Comparison of ENCODE assay signal across 14 cellular contexts in the genomic region with DNA sequence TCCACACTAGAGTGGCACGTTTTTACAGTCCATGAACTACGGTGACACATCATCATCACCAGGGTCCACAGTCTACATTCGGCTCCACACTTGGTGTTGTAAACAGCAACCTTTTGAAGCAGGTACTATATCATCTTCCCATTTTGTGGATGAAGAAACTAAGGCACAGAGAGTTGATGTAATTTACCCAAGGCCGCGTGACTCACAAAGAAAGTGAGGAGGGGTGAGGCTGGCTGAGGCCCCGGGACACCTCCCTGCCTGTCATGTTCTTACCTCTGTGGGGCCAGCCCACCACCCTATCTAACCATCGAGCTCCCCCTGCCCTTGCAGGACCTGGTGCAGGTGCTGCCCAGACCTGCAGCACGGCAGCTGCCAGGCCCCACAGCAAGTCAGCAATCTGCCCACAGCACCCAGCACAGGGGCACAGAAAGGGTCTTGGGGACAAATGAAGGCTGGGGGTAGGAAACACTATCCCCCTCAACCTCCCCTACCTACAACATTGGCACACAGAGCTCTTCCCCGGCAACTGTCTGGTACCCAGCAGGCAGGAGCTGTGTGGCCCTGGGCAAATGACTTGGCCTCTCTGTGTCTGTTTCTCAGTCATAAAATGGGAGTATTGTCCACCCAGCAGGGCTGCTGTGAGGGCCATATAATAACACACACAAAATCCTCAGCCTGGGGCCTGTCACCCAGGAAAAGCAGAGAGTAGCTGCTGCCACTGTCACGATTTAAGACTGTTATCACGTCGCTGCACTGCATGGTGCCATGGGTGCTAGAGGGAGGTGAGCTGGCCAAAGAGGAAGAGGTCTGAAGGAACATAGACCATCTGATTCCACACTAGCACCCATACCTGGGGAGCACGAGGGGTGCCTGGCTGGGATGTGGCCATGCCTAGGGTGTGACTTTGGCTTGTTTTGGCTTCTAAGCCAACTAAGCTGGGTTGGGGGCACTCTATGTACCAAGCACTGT.
DNase-seq lines count a peak whose midpoint lies in the region; ATAC-seq and TF ChIP-seq lines count a peak whose summit lies in the region.
"Had no signal": no experiment of that assay in that cellular context is flagged by ENCODE, and none has a peak within 500 bp of the region (broad histone marks: within the 10 kb centered on the region; RNA-seq: fewer than 3 reads in every experiment).

No MANE protein-coding gene starts in this region.

- H3K9me3 ChIP-seq in heart left ventricle (no peaks in the 10 kb centered on the region), tibial nerve (no peaks in the 10 kb centered on the region)

- TF ChIP-seq CTCF in heart left ventricle (IDR thresholded peaks at IDR 0.05) (no peak), dorsolateral prefrontal cortex (IDR thresholded peaks at IDR 0.05 in 54 of 56, conservative IDR thresholded peaks at IDR 0.05 in 2 of 56; ENCODE audit: low read depth in 1 of 56, partially characterized antibody in 56 of 56) (no peak), neural crest cell (conservative IDR thresholded peaks at IDR 0.05) (no peak), tibial nerve (IDR thresholded peaks at IDR 0.05) (no peak)

- H3K4me1 ChIP-seq in heart left ventricle (peaks cover 47 to 100% (median 100%) of the 10 kb centered on the region in 12 donors), tibial nerve (peaks cover 0 to 99% (median 64%) of the 10 kb centered on the region in 4 donors)

- no peak for TF ChIP-seq EP300 in tibial nerve (IDR thresholded peaks at IDR 0.05)

- H3K27me3 Mint-ChIP-seq in neural crest cell (ENCODE audit: low read depth), result no peaks in the 10 kb centered on the region
- H3K27me3 Mint-ChIP-seq: stimulated activated naive CD8-positive, alpha-beta T cell treated with anti-CD3 and anti-CD28 coated beads, Interleukin-15, Interleukin-2, amounts not matched to agents 100 ng/mL and 50 ng/mL, for 24 hours had no signal

- peaks cover 42% of the 10 kb centered on the region for H3K4me1 Mint-ChIP-seq in neural crest cell

- DNase-seq in heart left ventricle, result peak in 1 of 5 donors; percentile 52
- no peak for DNase-seq in left ventricle myocardium superior
- no peak for DNase-seq in dorsolateral prefrontal cortex
- DNase-seq in neural crest cell (ENCODE audit: low read depth, low spot score), result no peak
- DNase-seq in tibial nerve (ENCODE audit: low spot score in 2 of 2), result no peak
- DNase-seq in LoVo (ENCODE audit: low spot score), result no peak
- DNase-seq: amygdala; IMR-90; NCI-H1436; stimulated activated CD4-positive, alpha-beta T cell treated with anti-CD3 and anti-CD28 coated beads, Interleukin-4, amount 100 ng/mL, for 4 hours had no signal

- intact Hi-C loops in heart left ventricle (cut with DNase I), result no loop called here
- intact Hi-C loops in left ventricle myocardium superior (cut with micrococcal nuclease), result no loop called here
- intact Hi-C loops in dorsolateral prefrontal cortex (cut with DNase I), result no loop called here

- peak overlapping the region; percentile 16 for H3K4me3 Mint-ChIP-seq in neural crest cell
- H3K4me3 Mint-ChIP-seq: stimulated activated naive CD8-positive, alpha-beta T cell treated with anti-CD3 and anti-CD28 coated beads, Interleukin-15, Interleukin-2, amounts not matched to agents 100 ng/mL and 50 ng/mL, for 24 hours had no signal

- H3K27me3 ChIP-seq in heart left ventricle (no peaks in the 10 kb centered on the region), dorsolateral prefrontal cortex (no peaks in the 10 kb centered on the region), tibial nerve (no peaks in the 10 kb centered on the region)

- H3K36me3 ChIP-seq in heart left ventricle (peaks cover 0 to 7% (median 0%) of the 10 kb centered on the region in 9 donors), tibial nerve (no peaks in the 10 kb centered on the region)

- no peaks in the 10 kb centered on the region for H3K9me3 Mint-ChIP-seq in neural crest cell
- H3K9me3 Mint-ChIP-seq: stimulated activated naive CD8-positive, alpha-beta T cell treated with anti-CD3 and anti-CD28 coated beads, Interleukin-15, Interleukin-2, amounts not matched to agents 100 ng/mL and 50 ng/mL, for 24 hours had no signal

- 84 to 91% (median 88%) methylated on average over 13 of the region's 13 CpGs for WGBS in heart left ventricle, 4 donors
- WGBS in tibial nerve, 2 donors, result 92 to 94% methylated on average over 13 of the region's 13 CpGs

- H3K27ac Mint-ChIP-seq in neural crest cell (ENCODE audit: unreplicated experiment), result no peak overlapping the region

- H3K36me3 Mint-ChIP-seq in neural crest cell (ENCODE audit: low read depth), result no peaks in the 10 kb centered on the region

- no peak for ATAC-seq in heart left ventricle
- no peak for ATAC-seq in left ventricle myocardium superior
- ATAC-seq in GM18511 (IDR thresholded peaks at IDR 0.05; ENCODE audit: unreplicated experiment), result no peak
- no peak for ATAC-seq in HG03432 (IDR thresholded peaks at IDR 0.05; ENCODE audit: unreplicated experiment)
- ATAC-seq: SK-N-SH treated with all-trans-retinoic acid at 6 μM for 48 hours had no signal

- H3K4me3 ChIP-seq in heart left ventricle, result no peak overlapping the region
- H3K4me3 ChIP-seq in dorsolateral prefrontal cortex, result no peak overlapping the region
- H3K4me3 ChIP-seq in tibial nerve, result no peak overlapping the region

- no peak for TF ChIP-seq POLR2A in heart left ventricle (IDR thresholded peaks at IDR 0.05)
- TF ChIP-seq POLR2A in tibial nerve (IDR thresholded peaks at IDR 0.05), result no peak

- H3K27ac ChIP-seq in heart left ventricle, result peak overlapping the region; percentile 3 to 85 (median 73)
- peak overlapping the region in 46 of 59 donors; percentile 4 to 89 (median 76) for H3K27ac ChIP-seq in dorsolateral prefrontal cortex
- H3K27ac ChIP-seq in tibial nerve, result peak overlapping the region in 3 of 4 donors; percentile 18 to 87 (median 81)
